Comparison of ENCODE assay signal across 1 cellular context in genomic region chr16:89359296-89360147, GRCh38.
TF ChIP-seq lines count a peak whose summit lies in the region.

No MANE protein-coding gene starts in this region.

TF ChIP-seq in K562, 482 proteins besides CTCF, POLR2A, EP300 and RAD21 (continued from another document):
- TF ChIP-seq DLX4 (CRISPR knock-in tag; IDR thresholded peaks at IDR 0.05) (no peak), E2F3 (CRISPR knock-in tag; IDR thresholded peaks at IDR 0.05) (no peak), SP1 (CRISPR knock-in tag; IDR thresholded peaks at IDR 0.05) (0 out of 2 replicates have a peak, but pooled peaks have one; percentile 7), ELF4 (CRISPR knock-in tag; IDR thresholded peaks at IDR 0.05) (no peak), ZNF609 (CRISPR knock-in tag; IDR thresholded peaks at IDR 0.05; ENCODE audit: borderline replicate concordance) (0 out of 2 replicates have a peak, but pooled peaks have one; percentile 32), HMG20B (CRISPR knock-in tag; IDR thresholded peaks at IDR 0.05) (no peak), CREBBP (IDR thresholded peaks at IDR 0.05; ENCODE audit: low read depth, low read length) (no peak), ZNF644 (tag; IDR thresholded peaks at IDR 0.05; ENCODE audit: low read depth) (no peak), GTF3C2 (IDR thresholded peaks at IDR 0.05; ENCODE audit: borderline replicate concordance, extremely low read depth, insufficient read length) (no peak), HCFC1 (IDR thresholded peaks at IDR 0.05; ENCODE audit: low read depth, low read length) (no peak), ZNF3 (CRISPR knock-in tag; IDR thresholded peaks at IDR 0.05) (no peak), WHSC1 (IDR thresholded peaks at IDR 0.05; ENCODE audit: low read length) (no peak), PURB (CRISPR knock-in tag; IDR thresholded peaks at IDR 0.05; ENCODE audit: low read depth) (no peak)
TF ChIP-seq in K562: peak in this region for 4.
